Comparison of ENCODE assay signal across 12 cellular contexts in the genomic region with DNA sequence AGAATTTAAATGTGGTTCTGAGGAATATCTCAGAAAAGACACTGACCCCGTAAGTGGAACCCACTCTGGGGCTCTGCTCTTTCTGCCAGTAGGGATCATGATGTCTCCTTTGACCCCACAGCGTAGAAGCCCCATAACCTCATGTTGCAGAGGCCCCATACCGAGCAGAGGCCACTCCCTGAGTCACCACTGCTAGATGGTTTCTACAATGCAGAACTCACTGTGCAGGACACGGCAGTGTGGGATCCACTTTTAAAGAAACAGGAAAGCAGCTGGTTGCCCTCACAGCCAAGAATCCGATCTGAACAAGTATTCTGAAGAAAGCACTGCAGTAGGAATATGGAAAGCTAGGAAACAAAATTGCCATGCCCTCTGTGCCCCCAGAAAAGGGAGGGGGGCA. TPM values are rescaled to one million over a fixed set of nuclear protein-coding genes. Genes with fewer than 3 reads are reported as not detected.
DNase-seq lines count a peak whose midpoint lies in the region; ATAC-seq and TF ChIP-seq lines count a peak whose summit lies in the region.
"Had no signal": no experiment of that assay in that cellular context is flagged by ENCODE, and none has a peak within 500 bp of the region (broad histone marks: within the 10 kb centered on the region; RNA-seq: fewer than 3 reads in every experiment).

No MANE protein-coding gene starts in this region.

- H3K27me3 Mint-ChIP-seq in CD4-positive, CD25-positive, alpha-beta regulatory T cell, result no peaks in the 10 kb centered on the region

- H3K9ac ChIP-seq in mesendoderm (ENCODE audit: low read length), result no peak overlapping the region

- H3K9me3 ChIP-seq in CD4-positive, CD25-positive, alpha-beta regulatory T cell (ENCODE audit: control insufficient read depth in 2 of 2, low read length in 2 of 2), result no peaks in the 10 kb centered on the region
- no peaks in the 10 kb centered on the region for H3K9me3 ChIP-seq in HEK293 (ENCODE audit: control insufficient read depth, insufficient read depth, low read depth, low read length)
- H3K9me3 ChIP-seq: colonic mucosa had no signal

- H3K4me1 Mint-ChIP-seq in CD4-positive, CD25-positive, alpha-beta regulatory T cell, result peaks cover 17 to 76% (median 58%) of the 10 kb centered on the region in 4 donors

- peaks cover 87% of the 10 kb centered on the region for H3K79me2 ChIP-seq in mesendoderm (ENCODE audit: control insufficient read depth, insufficient read depth, low read length)

- H3K4me3 ChIP-seq in CD4-positive, CD25-positive, alpha-beta regulatory T cell (ENCODE audit: low read depth, low read length), result no peak overlapping the region
- H3K4me3 ChIP-seq in HEK293 (ENCODE audit: low read depth, low read length) (no peak overlapping the region), mesendoderm (ENCODE audit: low read length) (no peak overlapping the region)
- H3K4me3 ChIP-seq: colonic mucosa had no signal

- no peak overlapping the region for H3K4ac ChIP-seq in mesendoderm (ENCODE audit: low read depth, low read length)

- H2BK120ac ChIP-seq in mesendoderm (ENCODE audit: low read depth, low read length), result no peak overlapping the region

- H3K23ac ChIP-seq in mesendoderm (ENCODE audit: low read length), result no peak overlapping the region

- H2BK5ac ChIP-seq in mesendoderm (ENCODE audit: low read length), result no peak overlapping the region

- H3K56ac ChIP-seq in mesendoderm (ENCODE audit: low read length), result peak overlapping the region; percentile 32

- no peak for TF ChIP-seq CTCF in HEK293 (tag by site-specific recombination; IDR thresholded peaks at IDR 0.05)

- no peak overlapping the region for H3K4me2 ChIP-seq in mesendoderm (ENCODE audit: low read length)

- H3K27ac ChIP-seq in CD4-positive, CD25-positive, alpha-beta regulatory T cell (ENCODE audit: insufficient read depth, low read length, poor library complexity, severe bottlenecking), result no peak overlapping the region
- H3K27ac ChIP-seq in HEK293 (ENCODE audit: extremely low read depth, low read depth, low read length), result no peak overlapping the region
- no peak overlapping the region for H3K27ac ChIP-seq in mesendoderm (ENCODE audit: low read depth, low read length)
- H3K27ac ChIP-seq: colonic mucosa had no signal

- H4K8ac ChIP-seq in mesendoderm (ENCODE audit: low read depth, low read length), result no peak overlapping the region

- peaks cover 24% of the 10 kb centered on the region for H3K79me1 ChIP-seq in mesendoderm (ENCODE audit: low read length)

- H2BK15ac ChIP-seq in mesendoderm (replicated peaks; ENCODE audit: low read depth), result no peak overlapping the region

- H3K4me3 Mint-ChIP-seq in CD4-positive, CD25-positive, alpha-beta regulatory T cell, result peak overlapping the region in 2 of 4 donors; percentile 16 to 69

- peak overlapping the region in 2 of 3 donors; percentile 32 to 81 for H3K27ac Mint-ChIP-seq in CD4-positive, CD25-positive, alpha-beta regulatory T cell

- no peak overlapping the region for H2AK5ac ChIP-seq in mesendoderm (ENCODE audit: low read length)

- H3K36me3 Mint-ChIP-seq in CD4-positive, CD25-positive, alpha-beta regulatory T cell, result peaks cover 14% of the 10 kb centered on the region

- no CpG with 5 or more reads among the region's 5 CpGs for WGBS in mesendoderm (ENCODE audit: extremely low coverage, insufficient coverage, low lambda C conversion rate)

- H3K9me3 Mint-ChIP-seq in CD4-positive, CD25-positive, alpha-beta regulatory T cell, result peaks cover 0 to 3% (median 0%) of the 10 kb centered on the region in 7 donors

- POLR2A ChIA-PET in HEK293 (lab: Yijun Ruan, JAX), result no interaction called here

- H3K27me3 ChIP-seq in CD4-positive, CD25-positive, alpha-beta regulatory T cell (ENCODE audit: control insufficient read depth, insufficient read depth, low read length), result no peaks in the 10 kb centered on the region
- H3K27me3 ChIP-seq in mesendoderm (ENCODE audit: insufficient read depth, low read length, poor library complexity), result no peaks in the 10 kb centered on the region
- H3K27me3 ChIP-seq: colonic mucosa had no signal

- H4K5ac ChIP-seq in mesendoderm (ENCODE audit: low read length), result no peak overlapping the region

- H3K18ac ChIP-seq in mesendoderm (ENCODE audit: low read length), result no peak overlapping the region

- peaks cover 2% of the 10 kb centered on the region for H3K36me3 ChIP-seq in CD4-positive, CD25-positive, alpha-beta regulatory T cell (ENCODE audit: control insufficient read depth, insufficient read depth, low read length)
- peaks cover 0 to 9% of the 10 kb centered on the region in 2 experiments; a peak in 1 of 3 replicates for H3K36me3 ChIP-seq in HEK293 (ENCODE audit: control insufficient read depth in 2 of 2, insufficient read depth in 1 of 2, low read length in 2 of 2)
- H3K36me3 ChIP-seq in mesendoderm (ENCODE audit: control insufficient read depth, insufficient read depth, low read length), result no peaks in the 10 kb centered on the region
- H3K36me3 ChIP-seq: colonic mucosa had no signal

- ATAC-seq in CD4-positive, CD25-positive, alpha-beta regulatory T cell (ENCODE audit: low read depth in 2 of 2), result no peak
- no peak for ATAC-seq in HG02870 (IDR thresholded peaks at IDR 0.05; ENCODE audit: unreplicated experiment)
- no peak for ATAC-seq in HG03439 (IDR thresholded peaks at IDR 0.05; ENCODE audit: unreplicated experiment)
- no peak for ATAC-seq in GM18520 (IDR thresholded peaks at IDR 0.05; ENCODE audit: unreplicated experiment)

- H3K4me1 ChIP-seq in CD4-positive, CD25-positive, alpha-beta regulatory T cell (ENCODE audit: control insufficient read depth, insufficient read depth, low read length, poor library complexity, severe bottlenecking), result peaks cover 32% of the 10 kb centered on the region
- H3K4me1 ChIP-seq in HEK293 (ENCODE audit: control insufficient read depth, insufficient read depth, low read length), result no peaks in the 10 kb centered on the region
- peaks cover 11% of the 10 kb centered on the region for H3K4me1 ChIP-seq in mesendoderm (ENCODE audit: control insufficient read depth, low read depth, low read length)
- H3K4me1 ChIP-seq: colonic mucosa had no signal

- DNase-seq in CD4-positive, CD25-positive, alpha-beta regulatory T cell, result no peak
- DNase-seq in amniotic epithelial cell (ENCODE audit: low read depth) (peak; percentile 47), mesendoderm (no peak), DMS 273 treated with DMSO at 0.1 percent for 48 hours (lab: John Stamatoyannopoulos, UW) (no peak)
- DNase-seq: activated CD4-positive, CD25-positive, alpha-beta regulatory T cell treated with anti-CD3 and anti-CD28 coated beads, Interleukin-2, amount 50 U/mL, for 72 hours; activated gamma-delta T cell; colonic mucosa; NCI-H2107 had no signal

- CTCF ChIA-PET in HEK293 (lab: Yijun Ruan, JAX), result interaction anchor here (0.6 to 0.7 kb wide), 2 partner anchors 45 to 253 kb away, joined by 3 read pairs; no protein-coding TSS in a partner anchor

TF ChIP-seq in HEK293, 187 proteins besides CTCF, POLR2A, EP300 and RAD21:
- TF ChIP-seq, protein P1, sequence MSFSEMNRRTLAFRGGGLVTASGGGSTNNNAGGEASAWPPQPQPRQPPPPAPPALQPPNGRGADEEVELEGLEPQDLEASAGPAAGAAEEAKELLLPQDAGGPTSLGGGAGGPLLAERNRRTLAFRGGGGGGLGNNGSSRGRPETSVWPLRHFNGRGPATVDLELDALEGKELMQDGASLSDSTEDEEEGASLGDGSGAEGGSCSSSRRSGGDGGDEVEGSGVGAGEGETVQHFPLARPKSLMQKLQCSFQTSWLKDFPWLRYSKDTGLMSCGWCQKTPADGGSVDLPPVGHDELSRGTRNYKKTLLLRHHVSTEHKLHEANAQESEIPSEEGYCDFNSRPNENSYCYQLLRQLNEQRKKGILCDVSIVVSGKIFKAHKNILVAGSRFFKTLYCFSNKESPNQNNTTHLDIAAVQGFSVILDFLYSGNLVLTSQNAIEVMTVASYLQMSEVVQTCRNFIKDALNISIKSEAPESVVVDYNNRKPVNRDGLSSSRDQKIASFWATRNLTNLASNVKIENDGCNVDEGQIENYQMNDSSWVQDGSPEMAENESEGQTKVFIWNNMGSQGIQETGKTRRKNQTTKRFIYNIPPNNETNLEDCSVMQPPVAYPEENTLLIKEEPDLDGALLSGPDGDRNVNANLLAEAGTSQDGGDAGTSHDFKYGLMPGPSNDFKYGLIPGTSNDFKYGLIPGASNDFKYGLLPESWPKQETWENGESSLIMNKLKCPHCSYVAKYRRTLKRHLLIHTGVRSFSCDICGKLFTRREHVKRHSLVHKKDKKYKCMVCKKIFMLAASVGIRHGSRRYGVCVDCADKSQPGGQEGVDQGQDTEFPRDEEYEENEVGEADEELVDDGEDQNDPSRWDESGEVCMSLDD (tag by site-specific recombination; IDR thresholded peaks at IDR 0.05), result no peak
- 0 out of 2 replicates have a peak, but pooled peaks have one; percentile 12 for TF ChIP-seq ZIC2 (tag by site-specific recombination; IDR thresholded peaks at IDR 0.05)

RNA-seq across cellular contexts. Expression of a gene that starts 4.2 kb away (rescaled TPM):
- 29.9 TPM for total RNA-seq in CD4-positive, CD25-positive, alpha-beta regulatory T cell
- polyA plus RNA-seq in CD4-positive, CD25-positive, alpha-beta regulatory T cell, result 1 to 10 TPM; 3.6 to 7.7 (median 4.8) TPM
- polyA plus RNA-seq in mesendoderm (2013, experiment 1 of 2), result 53.2 TPM
- 51.9 TPM for polyA plus RNA-seq in mesendoderm (2013, experiment 2 of 2)
